ENCODE assay signal across 26 cellular contexts in genomic region chr1:3209201-3209600, GRCh38.
"Had no signal": no experiment of that assay in that cellular context is flagged by ENCODE, and none has a peak within 500 bp of the region (broad histone marks: within the 10 kb centered on the region; RNA-seq: fewer than 3 reads in every experiment).

No MANE protein-coding gene starts in this region.

- H3K9me3 ChIP-seq: SK-N-SH had no signal

- H3K27ac Mint-ChIP-seq: IgD-negative memory B cell had no signal

- H3K27me3 Mint-ChIP-seq: IgD-negative memory B cell had no signal

- H3K4me2 ChIP-seq: KMS-11, SK-N-SH had no signal

- FAIRE-seq: HepG2, K562 had no signal

- H3K4me1 Mint-ChIP-seq: IgD-negative memory B cell had no signal

- H3K9ac ChIP-seq: KMS-11, SK-N-SH had no signal

- H3K27ac ChIP-seq: KMS-11, RWPE1 had no signal

- H3K4me3 ChIP-seq: K562 had no signal

- H3K4me3 Mint-ChIP-seq: IgD-negative memory B cell had no signal

- H3K9me3 Mint-ChIP-seq: IgD-negative memory B cell had no signal

- DNase-seq: Kasumi-1, MV-4-11, NCI-H1048, NCI-H1105, NCI-H1417, NCI-H146, NCI-H1694 treated with DMSO at 0.1 percent for 48 hours, NCI-H1930, NCI-H2081, NCI-H2107, NCI-H2171, NCI-H226, NCI-H446, NCI-H510A, NCI-H524 treated with DMSO at 0.1 percent for 48 hours, NCI-H69, NCI-H774, PC-3, SHP77, SK-N-SH had no signal

- H3K36me3 Mint-ChIP-seq: IgD-negative memory B cell had no signal

- ATAC-seq: HepG2, K562, Panc1, PC-3 had no signal
